Comparison of ENCODE assay signal across 19 cellular contexts in genomic region chr16:2037115-2037514, GRCh38. TPM values are rescaled to one million over a fixed set of nuclear protein-coding genes. Genes with fewer than 3 reads are reported as not detected.
DNase-seq lines count a peak whose midpoint lies in the region; ATAC-seq and TF ChIP-seq lines count a peak whose summit lies in the region.
"Had no signal": no experiment of that assay in that cellular context is flagged by ENCODE, and none has a peak within 500 bp of the region (broad histone marks: within the 10 kb centered on the region; RNA-seq: fewer than 3 reads in every experiment).

No MANE protein-coding gene starts in this region.

- H3F3A ChIP-seq in GM23248 (ENCODE audit: insufficient read depth), result no peaks in the 10 kb centered on the region

- H2BK15ac ChIP-seq in IMR-90 (ENCODE audit: low read depth, low read length), result peak overlapping the region; percentile 84; the same call in 1 of the 3 replicates

- ATAC-seq in IMR-90 (ENCODE audit: low read depth), result no peak
- ATAC-seq: T-helper 17 cell had no signal

- H3K9me1 ChIP-seq in IMR-90 (ENCODE audit: insufficient read depth, low read length), result peaks cover 19% of the 10 kb centered on the region

- no peaks in the 10 kb centered on the region for H3K9me2 ChIP-seq in GM23248 (ENCODE audit: insufficient read depth)

- peak overlapping the region; percentile 86 for H2AK5ac ChIP-seq in IMR-90 (ENCODE audit: low read depth, low read length)

- CTCF ChIA-PET in IMR-90 (lab: Yijun Ruan, JAX), result interaction anchor here (1.0 kb wide), 1 partner anchor 15 kb away, joined by 3 read pairs; no protein-coding TSS in a partner anchor

- in situ Hi-C loops in IMR-90 (cut with MboI; ENCODE audit: low sequenced_read_pairs) (no loop called here), transverse colon (cut with MboI; ENCODE audit: low pct_ligation_motif_present in 1 of 4, low pct_unique_long_range_greater_than_20kb in 1 of 4, low sequenced_read_pairs in 3 of 4) (no loop called here), GM23248 (cut with MboI) (no loop called here)

- H3K18ac ChIP-seq in IMR-90 (ENCODE audit: low read depth, low read length), result no peak overlapping the region; the same call in 1 of the 2 replicates

- DNase-seq in IMR-90 (no peak), coronary artery (ENCODE audit: low spot score) (no peak), transverse colon (no peak), NCI-H345 (lab: John Stamatoyannopoulos, UW) (no peak), GM23248 (no peak), cortex of kidney (lab: John Stamatoyannopoulos, UW) (no peak)
- DNase-seq: activated CD8-positive, alpha-beta memory T cell treated with anti-CD3 and anti-CD28 coated beads for 24 hours; effector CD4-positive, alpha-beta T cell; head of caudate nucleus; NCI-H1092; NCI-H2081 treated with DMSO at 0.1 percent for 48 hours; NCI-H524 treated with DMSO at 0.1 percent for 48 hours; SJCRH30; T-helper 17 cell had no signal

- TF ChIP-seq CTCF in IMR-90 (conservative IDR thresholded peaks at IDR 0.05; ENCODE audit: low read depth, low read length) (no peak), coronary artery (IDR thresholded peaks at IDR 0.05) (no peak), nephron (IDR thresholded peaks at IDR 0.05; ENCODE audit: unreplicated experiment in 3 of 3) (no peak), transverse colon (IDR thresholded peaks at IDR 0.05) (no peak)

- H3K27ac Mint-ChIP-seq in nephron, result peak overlapping the region; percentile 98 to 100 (median 99)
- H3K27ac Mint-ChIP-seq: B cell, T-helper 17 cell had no signal

- TF ChIP-seq EP300 in transverse colon (IDR thresholded peaks at IDR 0.05; ENCODE audit: low read depth), result no peak

- no peaks in the 10 kb centered on the region for H3K9me3 ChIP-seq in IMR-90 (ENCODE audit: control insufficient read depth, insufficient read depth, low read length)
- no peaks in the 10 kb centered on the region for H3K9me3 ChIP-seq in transverse colon
- no peaks in the 10 kb centered on the region for H3K9me3 ChIP-seq in GM23248 (ENCODE audit: low read depth)
- H3K9me3 ChIP-seq: SJCRH30 had no signal

- H4K20me1 ChIP-seq in IMR-90 (ENCODE audit: insufficient read depth, low read length) (no peaks in the 10 kb centered on the region), GM23248 (ENCODE audit: insufficient read depth) (no peaks in the 10 kb centered on the region)

- no TSS peak for BruUV-seq in IMR-90 (replicated peaks; lab: Mats Ljungman, UMichigan)

- peaks cover 75% of the 10 kb centered on the region for H3K4me1 ChIP-seq in IMR-90 (ENCODE audit: control insufficient read depth, insufficient read depth, low read length)
- peaks cover 53 to 92% (median 76%) of the 10 kb centered on the region in 4 donors for H3K4me1 ChIP-seq in transverse colon
- H3K4me1 ChIP-seq in GM23248 (ENCODE audit: insufficient read depth), result peaks cover 33% of the 10 kb centered on the region

- H3K27me3 Mint-ChIP-seq in nephron (ENCODE audit: low read depth), result no peaks in the 10 kb centered on the region
- H3K27me3 Mint-ChIP-seq: B cell, T-helper 17 cell had no signal

- WGBS in IMR-90 (ENCODE audit: extremely low coverage in 2 of 2, insufficient read length in 1 of 2), 2 experiments, result no CpG with 5 or more reads among the region's 15 CpGs
- 76% methylated on average over 12 of the region's 15 CpGs; no CpG with 5 or more reads in 1 of the 2 donors for WGBS in transverse colon (ENCODE audit: low coverage in 1 of 2), 2 donors
- WGBS in GM23248 (ENCODE audit: low coverage in 1 of 2, low lambda C conversion rate in 2 of 2, missing lambda C conversion rate in 2 of 2), 2 experiments, result 91 to 96% methylated on average over 14 to 15 of the region's 15 CpGs

- no peak overlapping the region for H2AFZ ChIP-seq in IMR-90 (replicated peaks; ENCODE audit: low read length, poor library complexity)
- no peak overlapping the region for H2AFZ ChIP-seq in GM23248

- H4K91ac ChIP-seq in IMR-90 (ENCODE audit: insufficient read depth, low read depth, low read length), result peak overlapping the region; percentile 97

- POLR2A ChIA-PET in IMR-90 (lab: Charles Lee; ENCODE audit: unreplicated experiment), result no interaction called here

- no peak for TF ChIP-seq RAD21 in IMR-90 (IDR thresholded peaks at IDR 0.05; ENCODE audit: low read length)

- H2BK120ac ChIP-seq in IMR-90 (ENCODE audit: low read depth, low read length), result peak overlapping the region; percentile 94

- no peak overlapping the region for H3K14ac ChIP-seq in IMR-90 (replicated peaks; ENCODE audit: low read depth, low read length)

- peak overlapping the region; percentile 64 for H2BK20ac ChIP-seq in IMR-90 (ENCODE audit: low read depth, low read length)

- H3K27ac ChIP-seq in IMR-90 (ENCODE audit: insufficient read depth, low read length) (peak overlapping the region; percentile 100), coronary artery (peak overlapping the region; percentile 81 to 97), transverse colon (peak overlapping the region; percentile 76 to 87 (median 82)), GM23248 (no peak overlapping the region)
- H3K27ac ChIP-seq: SJCRH30 had no signal

- H3K36me3 ChIP-seq in IMR-90 (ENCODE audit: control insufficient read depth, insufficient read depth, low read length) (peaks cover 32% of the 10 kb centered on the region), transverse colon (no peaks in the 10 kb centered on the region), GM23248 (ENCODE audit: low read depth) (no peaks in the 10 kb centered on the region)
- H3K36me3 ChIP-seq: SJCRH30 had no signal

- H4K8ac ChIP-seq in IMR-90 (ENCODE audit: low read depth in 2 of 2, low read length in 2 of 2), result peak overlapping the region in 1 of 2 experiments; percentile 33; a peak in 1 of 4 replicates

- H3K27me3 ChIP-seq in IMR-90 (ENCODE audit: control insufficient read depth, insufficient read depth, low read length), result no peaks in the 10 kb centered on the region
- H3K27me3 ChIP-seq in transverse colon, result no peaks in the 10 kb centered on the region
- no peaks in the 10 kb centered on the region for H3K27me3 ChIP-seq in GM23248 (replicated peaks; ENCODE audit: insufficient read depth)
- H3K27me3 ChIP-seq: SJCRH30 had no signal

- no peak overlapping the region for H3K4me2 ChIP-seq in IMR-90 (ENCODE audit: low read depth, low read length)
- no peak overlapping the region for H3K4me2 ChIP-seq in GM23248 (ENCODE audit: unreplicated experiment)

- H3K79me2 ChIP-seq in GM23248 (ENCODE audit: insufficient read depth), result peaks cover 12% of the 10 kb centered on the region; the same call in 1 of the 2 replicates

- TF ChIP-seq POLR2A in IMR-90 (IDR thresholded peaks at IDR 0.05; ENCODE audit: low read depth, low read length), result no peak
- TF ChIP-seq POLR2A in transverse colon (IDR thresholded peaks at IDR 0.05), result no peak

- no peak overlapping the region for H3K4me3 Mint-ChIP-seq in nephron
- H3K4me3 Mint-ChIP-seq: B cell, mesothelial cell of epicardium, neural crest cell, T-helper 17 cell had no signal

- H2AK9ac ChIP-seq in IMR-90 (replicated peaks; ENCODE audit: low read depth, low read length, poor library complexity), result peak overlapping the region; percentile 98

- H3K9ac ChIP-seq in IMR-90 (ENCODE audit: low read depth, low read length) (no peak overlapping the region), GM23248 (no peak overlapping the region)

- no peak overlapping the region for H3K4me3 ChIP-seq in IMR-90 (ENCODE audit: insufficient read depth, low read depth, low read length)
- H3K4me3 ChIP-seq in coronary artery, result no peak overlapping the region
- no peak overlapping the region for H3K4me3 ChIP-seq in transverse colon
- no peak overlapping the region for H3K4me3 ChIP-seq in GM23248
- H3K4me3 ChIP-seq: SJCRH30 had no signal

- H3K23ac ChIP-seq in IMR-90 (ENCODE audit: low read depth, low read length), result no peak overlapping the region

- dilution Hi-C loops in IMR-90 (cut with HindIII; ENCODE audit: low sequenced_read_pairs, unreplicated experiment), result no loop called here

- H4K5ac ChIP-seq in IMR-90 (ENCODE audit: low read depth, low read length), result no peak overlapping the region; the same call in 1 of the 2 replicates

- intact Hi-C loops in IMR-90 (cut with micrococcal nuclease), result no loop called here
- intact Hi-C loops in transverse colon (cut with DNase I; ENCODE audit: low total_unique reads), result no loop called here

- H3K4me1 Mint-ChIP-seq in nephron, result peaks cover 31% of the 10 kb centered on the region
- H3K4me1 Mint-ChIP-seq: B cell had no signal

- peak overlapping the region; percentile 92 for H3K4ac ChIP-seq in IMR-90 (ENCODE audit: low read depth, low read length)

- no peaks in the 10 kb centered on the region for H3K9me3 Mint-ChIP-seq in nephron
- H3K9me3 Mint-ChIP-seq: mesothelial cell of epicardium, neural crest cell had no signal

- peak overlapping the region; percentile 98 for H2BK5ac ChIP-seq in IMR-90 (ENCODE audit: low read depth, low read length, poor library complexity, severe bottlenecking)

- no peak overlapping the region for H3K56ac ChIP-seq in IMR-90 (ENCODE audit: extremely low read depth, insufficient read depth, low read length)

- H3K36me3 Mint-ChIP-seq in nephron (ENCODE audit: low read depth), result no peaks in the 10 kb centered on the region
- H3K36me3 Mint-ChIP-seq: mesothelial cell of epicardium had no signal

- peaks cover 19 to 64% of the 10 kb centered on the region in 2 experiments; a peak in 3 of 4 replicates for H3K79me1 ChIP-seq in IMR-90 (ENCODE audit: low read depth in 1 of 2, low read length in 2 of 2)

RNA-seq across cellular contexts. Expression of gene NHERF2, which starts 10.4 kb away (rescaled TPM):
- total RNA-seq in IMR-90 (2012; rRNA removed) (18.6 and 20.8 TPM in 2 replicates), transverse colon (10 to 100 TPM in 3 of 4 donors, 1 to 10 TPM in 1; 3.7 to 61.9 (median 29.8) TPM)
- polyA plus RNA-seq in IMR-90 (2012; rRNA removed) (77.8 and 96.6 TPM in 2 replicates), GM23248 (2016; fragmentation: Nextera tagmentation; extraction: Ambion mirVana) (29.0 and 45.1 TPM in 2 replicates)
- polyA plus RNA-seq in IMR-90 (2012; cell fraction: cytosol; rRNA removed), result 98.1 and 126 TPM in 2 replicates
- polyA plus RNA-seq in IMR-90 (2012; cell fraction: nucleus; rRNA removed; ENCODE audit: low replicate concordance), result 54.5 and 134 TPM in 2 replicates
- 27.3 and 39.7 TPM in 2 replicates for total RNA-seq in GM23248 (2014; rRNA removed; shearing (Covaris generic))

RNA-seq across cellular contexts. Expression of gene NTHL1, which starts 10.5 kb away (rescaled TPM):
- total RNA-seq in IMR-90 (2012; rRNA removed) (22.8 and 28.1 TPM in 2 replicates), transverse colon (10 to 100 TPM; 12.7 to 32.9 (median 23.2) TPM)
- polyA plus RNA-seq in IMR-90 (2012; rRNA removed) (28.0 and 33.3 TPM in 2 replicates), GM23248 (2016; fragmentation: Nextera tagmentation; extraction: Ambion mirVana) (20.3 and 21.2 TPM in 2 replicates)
- 46.3 and 54.8 TPM in 2 replicates for polyA plus RNA-seq in IMR-90 (2012; cell fraction: cytosol; rRNA removed)
- polyA plus RNA-seq in IMR-90 (2012; cell fraction: nucleus; rRNA removed; ENCODE audit: low replicate concordance), result 20.6 and 53.2 TPM in 2 replicates
- total RNA-seq in GM23248 (2014; rRNA removed; shearing (Covaris generic)), result 19.9 and 22.8 TPM in 2 replicates

RNA-seq across cellular contexts. Expression of gene TSC2, which starts 10.7 kb away (rescaled TPM):
- 22.8 and 31.4 TPM in 2 replicates for total RNA-seq in IMR-90 (2012; rRNA removed)
- 88.6 and 95.9 TPM in 2 replicates for polyA plus RNA-seq in IMR-90 (2012; rRNA removed)
- polyA plus RNA-seq in IMR-90 (2012; cell fraction: cytosol; rRNA removed), result 51.7 and 66.3 TPM in 2 replicates
- 202 and 503 TPM in 2 replicates for polyA plus RNA-seq in IMR-90 (2012; cell fraction: nucleus; rRNA removed; ENCODE audit: low replicate concordance)
- 100 to 1,000 TPM in 2 of 4 donors, 10 to 100 TPM in 2; 88.3 to 206 (median 127) TPM for total RNA-seq in transverse colon
- 53.7 and 84.6 TPM in 2 replicates for total RNA-seq in GM23248 (2014; rRNA removed; shearing (Covaris generic))
- 43.3 and 52.2 TPM in 2 replicates for polyA plus RNA-seq in GM23248 (2016; fragmentation: Nextera tagmentation; extraction: Ambion mirVana)

RNA-seq across cellular contexts. Expression of gene NPW, which starts 17.5 kb away (rescaled TPM):
- total RNA-seq in IMR-90 (2012; rRNA removed) (0.18 TPM in 1 of 2 replicates, not detected in the other), transverse colon (under 1 TPM in 1 of 4 donors, not detected in 3; 0.41 TPM)
- polyA plus RNA-seq in IMR-90 (2012; rRNA removed) (2.0 and 3.7 TPM in 2 replicates), GM23248 (2016; fragmentation: Nextera tagmentation; extraction: Ambion mirVana) (2.1 and 3.0 TPM in 2 replicates)
- 6.1 and 9.0 TPM in 2 replicates for polyA plus RNA-seq in IMR-90 (2012; cell fraction: cytosol; rRNA removed)
- 2.5 and 7.1 TPM in 2 replicates for polyA plus RNA-seq in IMR-90 (2012; cell fraction: nucleus; rRNA removed; ENCODE audit: low replicate concordance)
- not detected in 2 replicates for total RNA-seq in GM23248 (2014; rRNA removed; shearing (Covaris generic))
- total RNA-seq: ureter had no signal

RNA-seq across cellular contexts. Expression of gene ZNF598, which starts 27.5 kb away (rescaled TPM):
- 3.4 and 4.4 TPM in 2 replicates for total RNA-seq in IMR-90 (2012; rRNA removed)
- 36.4 and 40.6 TPM in 2 replicates for polyA plus RNA-seq in IMR-90 (2012; rRNA removed)
- polyA plus RNA-seq in IMR-90 (2012; cell fraction: cytosol; rRNA removed), result 23.6 and 37.3 TPM in 2 replicates
- polyA plus RNA-seq in IMR-90 (2012; cell fraction: nucleus; rRNA removed; ENCODE audit: low replicate concordance), result 98.8 and 225 TPM in 2 replicates
- total RNA-seq in transverse colon, result 100 to 1,000 TPM in 1 of 4 donors, 10 to 100 TPM in 3; 28.3 to 145 (median 42.0) TPM
- total RNA-seq in GM23248 (2014; rRNA removed; shearing (Covaris generic)), result 21.2 and 23.4 TPM in 2 replicates
- polyA plus RNA-seq in GM23248 (2016; fragmentation: Nextera tagmentation; extraction: Ambion mirVana), result 12.2 and 14.1 TPM in 2 replicates
